17 cellular contexts compared by ENCODE assay signal in genomic region chr9:114053246-114054005, GRCh38. TPM values are rescaled to one million over a fixed set of nuclear protein-coding genes. Genes with fewer than 3 reads are reported as not detected.
DNase-seq lines count a peak whose midpoint lies in the region; TF ChIP-seq lines count a peak whose summit lies in the region.
"Had no signal": no experiment of that assay in that cellular context is flagged by ENCODE, and none has a peak within 500 bp of the region (broad histone marks: within the 10 kb centered on the region; RNA-seq: fewer than 3 reads in every experiment).

No MANE protein-coding gene starts in this region.

- in situ Hi-C loops in G401 (cut with HindIII; ENCODE audit: low sequenced_read_pairs) (no loop called here), KBM-7 (cut with MboI; ENCODE audit: low pct_unique_long_range_greater_than_20kb, low sequenced_read_pairs) (no loop called here)

- H3K9me3 ChIP-seq in BLaER1 treated with 17β-estradiol and CSF1 and Interleukin-3, amounts not matched to agents 10 nM and 100 nM (replicated peaks in 1 of 11): no peaks in the 10 kb centered on the region
- H3K9me3 ChIP-seq in endodermal cell (ENCODE audit: control insufficient read depth, low read length): no peaks in the 10 kb centered on the region
- H3K9me3 ChIP-seq: BE2C had no signal

- H3K4me1 ChIP-seq in BLaER1 treated with 17β-estradiol and CSF1 and Interleukin-3, amounts not matched to agents 10 nM and 100 nM: peaks cover 21 to 83% (median 67%) of the 10 kb centered on the region in 10 experiments
- no peaks in the 10 kb centered on the region for H3K4me1 ChIP-seq in endodermal cell (ENCODE audit: control insufficient read depth, insufficient read depth, low read length)
- H3K4me1 ChIP-seq: BE2C had no signal

- no peak for TF ChIP-seq CTCF in endodermal cell (conservative IDR thresholded peaks at IDR 0.05)
- no peak for TF ChIP-seq CTCF in osteocyte (IDR thresholded peaks at IDR 0.05)

- WGBS in endodermal cell (ENCODE audit: insufficient coverage in 1 of 2, insufficient read length in 1 of 2), 2 experiments: 95 to 99% methylated on average over 8 of the region's 8 CpGs

- H3K4me3 Mint-ChIP-seq in endodermal cell (no peak overlapping the region), osteocyte (ENCODE audit: unreplicated experiment) (no peak overlapping the region)
- H3K4me3 Mint-ChIP-seq: CD8-positive, alpha-beta memory T cell had no signal

- H3K27me3 Mint-ChIP-seq in endodermal cell (ENCODE audit: insufficient read depth) (no peaks in the 10 kb centered on the region), osteocyte (ENCODE audit: unreplicated experiment) (no peaks in the 10 kb centered on the region)

- H3K36me3 Mint-ChIP-seq in endodermal cell (ENCODE audit: low read depth) (peaks cover 35% of the 10 kb centered on the region), osteocyte (ENCODE audit: unreplicated experiment) (peaks cover 48% of the 10 kb centered on the region)

- intact Hi-C loops in posterior vena cava (cut with DNase I): no loop called here

- H3K27me3 ChIP-seq in BLaER1 treated with 17β-estradiol and CSF1 and Interleukin-3, amounts not matched to agents 10 nM and 100 nM: 0 out of 22 replicates have a peak, but pooled peaks cover 0 to 4% (median 0%) of the 10 kb centered on the region in 11 experiments
- H3K27me3 ChIP-seq in endodermal cell (ENCODE audit: control insufficient read depth, insufficient read depth, low read length, poor library complexity, severe bottlenecking): no peaks in the 10 kb centered on the region
- H3K27me3 ChIP-seq: BE2C had no signal

- no peak overlapping the region for H3K27ac ChIP-seq in BLaER1 treated with 17β-estradiol and CSF1 and Interleukin-3, amounts not matched to agents 10 nM and 100 nM
- H3K27ac ChIP-seq in endodermal cell (ENCODE audit: low read depth, low read length): no peak overlapping the region

- H3K4me3 ChIP-seq in BLaER1 treated with 17β-estradiol and CSF1 and Interleukin-3, amounts not matched to agents 10 nM and 100 nM: no peak overlapping the region
- no peak overlapping the region for H3K4me3 ChIP-seq in endodermal cell (ENCODE audit: low read length)
- H3K4me3 ChIP-seq: GM12878 had no signal

- peaks cover 22 to 58% (median 50%) of the 10 kb centered on the region in 11 experiments for H3K36me3 ChIP-seq in BLaER1 treated with 17β-estradiol and CSF1 and Interleukin-3, amounts not matched to agents 10 nM and 100 nM
- H3K36me3 ChIP-seq in endodermal cell (ENCODE audit: control insufficient read depth, insufficient read depth, low read length): peaks cover 33% of the 10 kb centered on the region

- no peak overlapping the region for H3K27ac Mint-ChIP-seq in endodermal cell
- no peak overlapping the region for H3K27ac Mint-ChIP-seq in osteocyte (ENCODE audit: unreplicated experiment)

- H3K4me1 Mint-ChIP-seq in endodermal cell (peaks cover 18% of the 10 kb centered on the region), osteocyte (ENCODE audit: unreplicated experiment) (peaks cover 6% of the 10 kb centered on the region)
- H3K4me1 Mint-ChIP-seq: CD8-positive, alpha-beta memory T cell had no signal

- H3K9me3 Mint-ChIP-seq in endodermal cell: no peaks in the 10 kb centered on the region
- H3K9me3 Mint-ChIP-seq in osteocyte (ENCODE audit: unreplicated experiment): no peaks in the 10 kb centered on the region
- H3K9me3 Mint-ChIP-seq: CD8-positive, alpha-beta memory T cell had no signal

- peak; percentile 84 for DNase-seq in G401 (ENCODE audit: low spot score)
- DNase-seq in endodermal cell: peak; percentile 31
- peak; percentile 49 for DNase-seq in posterior vena cava (ENCODE audit: low spot score)
- no peak for DNase-seq in DMS 273 (lab: John Stamatoyannopoulos, UW; ENCODE audit: unreplicated experiment)
- DNase-seq in KBM-7: no peak
- DNase-seq in osteocyte (ENCODE audit: extremely low spot score, unreplicated experiment): no peak
- no peak for DNase-seq in NCI-H2081 treated with DMSO at 0.1 percent for 48 hours (lab: John Stamatoyannopoulos, UW)
- DNase-seq: BE2C; CD8-positive, alpha-beta memory T cell; HCEC 1CT; NCI-H2171; NCI-H82; SHP77 treated with DMSO at 0.1 percent for 48 hours had no signal

- no peaks in the 10 kb centered on the region for H4K20me1 ChIP-seq in BLaER1 treated with 17β-estradiol and CSF1 and Interleukin-3, amounts not matched to agents 10 nM and 100 nM

- H3K9ac ChIP-seq in BLaER1 treated with 17β-estradiol and CSF1 and Interleukin-3, amounts not matched to agents 10 nM and 100 nM: no peak overlapping the region
- H3K9ac ChIP-seq in endodermal cell (ENCODE audit: extremely low read depth, low read length, poor library complexity, severe bottlenecking): no peak overlapping the region

- H3K4me2 ChIP-seq in BLaER1 treated with 17β-estradiol and CSF1 and Interleukin-3, amounts not matched to agents 10 nM and 100 nM: peak overlapping the region in 7 of 11 experiments; percentile 16 to 99 (median 58); a peak in 11 of 22 replicates

RNA-seq across cellular contexts. Expression of gene AMBP, which starts 24.7 kb away (rescaled TPM):
- total RNA-seq in G401 (2014; rRNA removed; shearing (Covaris generic)): not detected in 2 replicates
- total RNA-seq in endodermal cell (1 to 10 TPM in 1 of 2 donors, under 1 TPM in 1; 0.68 to 2.9 TPM), posterior vena cava (under 1 TPM in 1 of 2 donors, not detected in 1; 0.65 TPM), osteocyte (not detected in 2 replicates)
- 0.32 TPM for polyA plus RNA-seq in endodermal cell (2013, experiment 1 of 2)
- 0.58 TPM for polyA plus RNA-seq in endodermal cell (2013, experiment 2 of 2)
- total RNA-seq: CD8-positive, alpha-beta memory T cell had no signal
- polyA plus RNA-seq: CD8-positive, alpha-beta memory T cell had no signal

RNA-seq across cellular contexts. Expression of gene KIF12, which starts 45.7 kb away (rescaled TPM):
- 0.27 and 1.0 TPM in 2 replicates for total RNA-seq in G401 (2014; rRNA removed; shearing (Covaris generic))
- total RNA-seq in endodermal cell (10 to 100 TPM; 11.4 to 16.3 TPM), posterior vena cava (not detected), osteocyte (0.47 and 0.64 TPM in 2 replicates)
- 3.3 TPM for polyA plus RNA-seq in endodermal cell (2013, experiment 1 of 2)
- polyA plus RNA-seq in endodermal cell (2013, experiment 2 of 2): 4.1 TPM
- total RNA-seq: CD8-positive, alpha-beta memory T cell; GM12878; NCI-H460 had no signal
- polyA plus RNA-seq: AG04450; CD8-positive, alpha-beta memory T cell; GM12878 had no signal

Comparison
In these comparisons a context has a peak if more than half of its experiments do, and no peak if none do; other contexts are left out.
1. DNase-seq: peak in G401 (single experiment), endodermal cell (single experiment) and posterior vena cava (single experiment); none in DMS 273 (single experiment), KBM-7 (single experiment), osteocyte (single experiment) and NCI-H2081 treated with DMSO at 0.1 percent for 48 hours (single experiment).